16 cellular contexts compared by ENCODE assay signal in genomic region chr20:54061106-54061881, GRCh38.
DNase-seq lines count a peak whose midpoint lies in the region; ATAC-seq and FAIRE-seq lines count a peak whose summit lies in the region.
"Had no signal": no experiment of that assay in that cellular context is flagged by ENCODE, and none has a peak within 500 bp of the region (broad histone marks: within the 10 kb centered on the region; RNA-seq: fewer than 3 reads in every experiment).

No MANE protein-coding gene starts in this region.

- no peak for ATAC-seq in HG03469 (IDR thresholded peaks at IDR 0.05; ENCODE audit: unreplicated experiment)
- ATAC-seq in HG02678 (IDR thresholded peaks at IDR 0.05; ENCODE audit: unreplicated experiment): no peak

- DNase-seq in COLO829 (ENCODE audit: low spot score) (peak; percentile 71), RCC 7860 (ENCODE audit: low spot score) (no peak), fibroblast of gingiva (ENCODE audit: low read depth) (peak; percentile 21), pons (ENCODE audit: low spot score) (peak; percentile 3), inferior parietal cortex (ENCODE audit: extremely low spot score) (no peak)
- no peak for DNase-seq in stimulated activated CD4-positive, alpha-beta T cell treated with anti-CD3 and anti-CD28 coated beads, Interleukin-1b, Interleukin-23, amount 100 ng/mL, for 48 hours
- DNase-seq: activated CD4-positive, alpha-beta T cell treated with anti-CD3 and anti-CD28 coated beads, Interleukin-2, amount 50 U/mL, for 4 hours; amniotic stem cell; DMS79 treated with DMSO at 0.1 percent for 48 hours; Kasumi-1; NCI-H1930; SJCRH30 had no signal

- FAIRE-seq in RCC 7860 (lab: Jason Lieb, UNC): peak; percentile 38
- FAIRE-seq: frontal cortex, GM12891 had no signal

Comparison
In these comparisons a context has a peak if more than half of its experiments do, and no peak if none do; other contexts are left out.
1. DNase-seq: peak in COLO829 (single experiment), fibroblast of gingiva (single experiment) and pons (single experiment); none in RCC 7860 (single experiment), stimulated activated CD4-positive, alpha-beta T cell treated with anti-CD3 and anti-CD28 coated beads, Interleukin-1b, Interleukin-23, amount 100 ng/mL, for 48 hours (single experiment) and inferior parietal cortex (single experiment).